In genomic region chr16:54284319-54284930, GRCh38 we compare ENCODE assay signal across 10 cellular contexts. TPM values are rescaled to one million over a fixed set of nuclear protein-coding genes. Genes with fewer than 3 reads are reported as not detected.
DNase-seq lines count a peak whose midpoint lies in the region; ATAC-seq, FAIRE-seq and TF ChIP-seq lines count a peak whose summit lies in the region.
"Had no signal": no experiment of that assay in that cellular context is flagged by ENCODE, and none has a peak within 500 bp of the region (broad histone marks: within the 10 kb centered on the region; RNA-seq: fewer than 3 reads in every experiment).

No MANE protein-coding gene starts in this region.

- H3K4me3 ChIP-seq in MG63 = peak overlapping the region; percentile 68
- H3K4me3 ChIP-seq in endothelial cell of umbilical vein (replicated peaks in 1 of 3; ENCODE audit: insufficient read depth in 1 of 3, low read depth in 1 of 3, low read length in 3 of 3) = no peak overlapping the region

- H3K27ac Mint-ChIP-seq in nephron progenitor cell = no peak overlapping the region
- no peak overlapping the region for H3K27ac Mint-ChIP-seq in activated CD8-positive, alpha-beta T cell treated with anti-CD3 and anti-CD28 coated beads, Interleukin-2, amount 10 ng/mL, durations not matched to agents 7 days and 5 days
- H3K27ac Mint-ChIP-seq: stimulated activated naive CD8-positive, alpha-beta T cell treated with anti-CD3 and anti-CD28 coated beads, Interleukin-15, Interleukin-2, amounts not matched to agents 100 ng/mL and 50 ng/mL, for 24 hours had no signal

- H3K4me1 Mint-ChIP-seq in nephron progenitor cell = peaks cover 48% of the 10 kb centered on the region
- peaks cover 20% of the 10 kb centered on the region for H3K4me1 Mint-ChIP-seq in activated CD8-positive, alpha-beta T cell treated with anti-CD3 and anti-CD28 coated beads, Interleukin-2, amount 10 ng/mL, durations not matched to agents 7 days and 5 days (ENCODE audit: low read depth)

- H3K4me1 ChIP-seq in endothelial cell of umbilical vein (ENCODE audit: control insufficient read depth, extremely low read depth, insufficient read depth, low read length) = peaks cover 8% of the 10 kb centered on the region

- H3K9ac ChIP-seq in endothelial cell of umbilical vein (replicated peaks; ENCODE audit: extremely low read depth, insufficient read depth, low read length) = no peak overlapping the region

- H3K27me3 Mint-ChIP-seq in nephron progenitor cell (ENCODE audit: low read depth, poor library complexity) = peaks cover 86% of the 10 kb centered on the region
- H3K27me3 Mint-ChIP-seq in activated CD8-positive, alpha-beta T cell treated with anti-CD3 and anti-CD28 coated beads, Interleukin-2, amount 10 ng/mL, durations not matched to agents 7 days and 5 days (ENCODE audit: low read depth) = peaks cover 80% of the 10 kb centered on the region

- H4K20me1 ChIP-seq in endothelial cell of umbilical vein (replicated peaks; ENCODE audit: control insufficient read depth, extremely low read depth, insufficient read depth, low read length) = no peaks in the 10 kb centered on the region

- H3K27me3 ChIP-seq in MG63 (no peaks in the 10 kb centered on the region), endothelial cell of umbilical vein (ENCODE audit: control insufficient read depth in 2 of 2, insufficient read depth in 2 of 2, low read length in 2 of 2) (peaks cover 67 to 89% of the 10 kb centered on the region in 2 experiments)

- H3K79me2 ChIP-seq in endothelial cell of umbilical vein (ENCODE audit: control insufficient read depth, insufficient read depth, low read length) = no peaks in the 10 kb centered on the region

- no peaks in the 10 kb centered on the region for H3K9me1 ChIP-seq in endothelial cell of umbilical vein (replicated peaks; ENCODE audit: control insufficient read depth, extremely low read depth, insufficient read depth, low read length)

- ATAC-seq in activated CD8-positive, alpha-beta T cell treated with anti-CD3 and anti-CD28 coated beads, Interleukin-2, amount 10 ng/mL, durations not matched to agents 7 days and 5 days = no peak
- ATAC-seq in HG02938 (IDR thresholded peaks at IDR 0.05; ENCODE audit: unreplicated experiment) (no peak), HG03354 (IDR thresholded peaks at IDR 0.05; ENCODE audit: poor library complexity, severe bottlenecking, unreplicated experiment) (no peak)

- DNase-seq in COLO668 (lab: John Stamatoyannopoulos, UW; ENCODE audit: unreplicated experiment) (peak; percentile 81), MG63 (peak; percentile 57), endothelial cell of umbilical vein (ENCODE audit: low read depth, low spot score) (no peak), nephron progenitor cell (peak; percentile 70), posterior vena cava (ENCODE audit: low spot score) (no peak)
- DNase-seq in activated CD8-positive, alpha-beta T cell treated with anti-CD3 and anti-CD28 coated beads, Interleukin-2, amount 10 ng/mL, durations not matched to agents 7 days and 5 days = no peak

- H3K36me3 Mint-ChIP-seq in nephron progenitor cell (ENCODE audit: low read depth) = no peaks in the 10 kb centered on the region
- peaks cover 7% of the 10 kb centered on the region for H3K36me3 Mint-ChIP-seq in activated CD8-positive, alpha-beta T cell treated with anti-CD3 and anti-CD28 coated beads, Interleukin-2, amount 10 ng/mL, durations not matched to agents 7 days and 5 days (ENCODE audit: low read depth)

- no peak overlapping the region for H3K4me2 ChIP-seq in endothelial cell of umbilical vein (ENCODE audit: insufficient read depth, low read length)

- CTCF ChIA-PET in endothelial cell of umbilical vein (lab: Charles Lee) = interaction anchor here (1.3 to 2.0 kb wide), 3 partner anchors 338 to 734 kb away, joined by 3 to 6 read pairs (median 4); no protein-coding TSS in a partner anchor
- CTCF ChIA-PET in activated CD8-positive, alpha-beta T cell treated with anti-CD3 and anti-CD28 coated beads, Interleukin-2, amount 10 ng/mL, durations not matched to agents 7 days and 5 days (lab: Charles Lee) = no interaction called here

- no peaks in the 10 kb centered on the region for H3K9me3 Mint-ChIP-seq in nephron progenitor cell
- peaks cover under 1% of the 10 kb centered on the region for H3K9me3 Mint-ChIP-seq in activated CD8-positive, alpha-beta T cell treated with anti-CD3 and anti-CD28 coated beads, Interleukin-2, amount 10 ng/mL, durations not matched to agents 7 days and 5 days (ENCODE audit: insufficient read depth)
- H3K9me3 Mint-ChIP-seq: stimulated activated naive CD8-positive, alpha-beta T cell treated with anti-CD3 and anti-CD28 coated beads, Interleukin-15, Interleukin-2, amounts not matched to agents 100 ng/mL and 50 ng/mL, for 24 hours had no signal

- intact Hi-C loops in endothelial cell of umbilical vein (cut with micrococcal nuclease) = loop anchor here (5.0 kb wide), 2 partner anchors 337 to 392 kb away; no protein-coding TSS in a partner anchor
- intact Hi-C loops in posterior vena cava (cut with DNase I) = loop anchor here in 1 of 2 donors (2.0 kb wide), 1 partner anchor 974 kb away; no protein-coding TSS in a partner anchor

- dilution Hi-C loops in endothelial cell of umbilical vein (cut with MboI; ENCODE audit: extremely low pct_ligation_motif_present, low sequenced_read_pairs) = no loop called here

- H3K4me3 Mint-ChIP-seq in nephron progenitor cell = peak overlapping the region; percentile 87
- H3K4me3 Mint-ChIP-seq in activated CD8-positive, alpha-beta T cell treated with anti-CD3 and anti-CD28 coated beads, Interleukin-2, amount 10 ng/mL, durations not matched to agents 7 days and 5 days = no peak overlapping the region

- no TSS peak for BruUV-seq in endothelial cell of umbilical vein (replicated peaks; lab: Mats Ljungman, UMichigan)

- POLR2A ChIA-PET in endothelial cell of umbilical vein (lab: Charles Lee) = no interaction called here
- POLR2A ChIA-PET in activated CD8-positive, alpha-beta T cell treated with anti-CD3 and anti-CD28 coated beads, Interleukin-2, amount 10 ng/mL, durations not matched to agents 7 days and 5 days (lab: Charles Lee) = no interaction called here

- FAIRE-seq in endothelial cell of umbilical vein (lab: Jason Lieb, UNC) = no peak
- FAIRE-seq: islet of Langerhans had no signal

- H2AFZ ChIP-seq in endothelial cell of umbilical vein (ENCODE audit: low read depth, low read length) = no peak overlapping the region

- H3K9me3 ChIP-seq in MG63 (no peaks in the 10 kb centered on the region), endothelial cell of umbilical vein (replicated peaks; ENCODE audit: control insufficient read depth, insufficient read depth, low read length) (no peaks in the 10 kb centered on the region)

- H3K36me3 ChIP-seq in MG63 (peaks cover 37% of the 10 kb centered on the region), endothelial cell of umbilical vein (ENCODE audit: control insufficient read depth in 2 of 2, extremely low read depth in 1 of 2, insufficient read depth in 2 of 2, low read length in 2 of 2) (no peaks in the 10 kb centered on the region)

- no peak for TF ChIP-seq POLR2A in endothelial cell of umbilical vein (IDR thresholded peaks at IDR 0.05; ENCODE audit: low read depth, low read length)

- TF ChIP-seq CTCF in endothelial cell of umbilical vein (IDR thresholded peaks at IDR 0.05; ENCODE audit: extremely low read depth in 1 of 2, insufficient read depth in 1 of 2, low read depth in 1 of 2, low read length in 2 of 2) (no peak), nephron progenitor cell (IDR thresholded peaks at IDR 0.05) (no peak)

- H3K27ac ChIP-seq in endothelial cell of umbilical vein (ENCODE audit: insufficient read depth, low read depth, low read length) = no peak overlapping the region

TF ChIP-seq in endothelial cell of umbilical vein, 7 proteins besides CTCF, POLR2A, EP300 and RAD21:
- TF ChIP-seq EZH2 (IDR thresholded peaks at IDR 0.05; ENCODE audit: borderline replicate concordance, low read depth, low read length, severe bottlenecking) (peak; percentile 65), JUN (IDR thresholded peaks at IDR 0.05; ENCODE audit: borderline replicate concordance, insufficient read depth, insufficient read length, low read depth) (no peak)

RNA-seq across cellular contexts. Expression of gene IRX3, which starts 2.2 kb away (rescaled TPM):
- 24.3 and 28.8 TPM in 2 replicates for total RNA-seq in MG63 (2014; rRNA removed; shearing (Covaris generic); ENCODE audit: low replicate concordance)
- total RNA-seq in endothelial cell of umbilical vein (not detected in 2 replicates), posterior vena cava (1 to 10 TPM; 2.7 to 4.4 TPM)
- not detected in 2 replicates for polyA plus RNA-seq in endothelial cell of umbilical vein
- polyA plus RNA-seq in endothelial cell of umbilical vein (2011; cell fraction: cytosol; rRNA removed) = not detected in 2 replicates
- polyA plus RNA-seq in endothelial cell of umbilical vein (2011; cell fraction: nucleus; rRNA removed) = not detected in 2 replicates
- polyA plus RNA-seq in endothelial cell of umbilical vein (2012) = not detected in 2 replicates
- polyA minus RNA-seq in endothelial cell of umbilical vein = not detected in 2 replicates
- 17.4 TPM for polyA minus RNA-seq in endothelial cell of umbilical vein (2011; cell fraction: cytosol; rRNA and poly(A)+ RNA removed)
- polyA minus RNA-seq in endothelial cell of umbilical vein (2011; cell fraction: nucleus; rRNA and poly(A)+ RNA removed) = not detected in 2 replicates
- not detected for total RNA-seq in activated CD8-positive, alpha-beta T cell treated with anti-CD3 and anti-CD28 coated beads, Interleukin-2, amount 10 ng/mL, durations not matched to agents 7 days and 5 days

Comparison
In these comparisons a context has a peak if more than half of its experiments do, and no peak if none do; other contexts are left out.
1. DNase-seq: peak in COLO668 (single experiment), MG63 (single experiment) and nephron progenitor cell (single experiment); none in endothelial cell of umbilical vein (single experiment), activated CD8-positive, alpha-beta T cell treated with anti-CD3 and anti-CD28 coated beads, Interleukin-2, amount 10 ng/mL, durations not matched to agents 7 days and 5 days (single experiment) and posterior vena cava (single experiment).